Comparison of ENCODE assay signal across 18 cellular contexts in genomic region chr3:126934149-126934548, GRCh38. TPM values are rescaled to one million over a fixed set of nuclear protein-coding genes. Genes with fewer than 3 reads are reported as not detected.
DNase-seq lines count a peak whose midpoint lies in the region; ATAC-seq and TF ChIP-seq lines count a peak whose summit lies in the region.
"Had no signal": no experiment of that assay in that cellular context is flagged by ENCODE, and none has a peak within 500 bp of the region (broad histone marks: within the 10 kb centered on the region; RNA-seq: fewer than 3 reads in every experiment).

No MANE protein-coding gene starts in this region.

- peak overlapping the region; percentile 3 for H3K4me2 ChIP-seq in neural cell (ENCODE audit: low read length)

- no peak for ATAC-seq in activated T-cell treated with anti-CD3 and anti-CD28 coated beads, Interleukin-2, amount 50 U/mL, for 4 hours
- ATAC-seq: activated T-cell treated with anti-CD3 and anti-CD28 coated beads, Interleukin-2, amount 50 U/mL, for 72 hours; CD8-positive, alpha-beta T cell; heart right ventricle; left colon had no signal

- no peak overlapping the region for H3K9ac ChIP-seq in neural cell (ENCODE audit: low read length)

- no peaks in the 10 kb centered on the region for H4K20me1 ChIP-seq in neural cell (ENCODE audit: insufficient read depth)

- no peaks in the 10 kb centered on the region for H3K36me3 ChIP-seq in neural cell (ENCODE audit: insufficient read depth, low read length)
- H3K36me3 ChIP-seq: heart right ventricle, MG63, SJCRH30, suprapubic skin had no signal

- TF ChIP-seq EP300 in neural cell (conservative IDR thresholded peaks at IDR 0.05; ENCODE audit: poor library complexity, severe bottlenecking) = peak; percentile 24

- H3K9me2 ChIP-seq in neural cell (ENCODE audit: insufficient read depth, low read length) = no peaks in the 10 kb centered on the region

- H3K79me2 ChIP-seq in neural cell (replicated peaks; ENCODE audit: insufficient read depth, low read length) = no peaks in the 10 kb centered on the region

- H3F3A ChIP-seq in neural cell (ENCODE audit: insufficient read depth, low read length, poor library complexity, severe bottlenecking) = no peaks in the 10 kb centered on the region

- no peak overlapping the region for H3K4me3 Mint-ChIP-seq in activated T-cell treated with anti-CD3 and anti-CD28 coated beads, Interleukin-2, amount 50 U/mL, for 4 hours
- H3K4me3 Mint-ChIP-seq: activated T-cell treated with anti-CD3 and anti-CD28 coated beads, Interleukin-2, amount 50 U/mL, for 72 hours; CD8-positive, alpha-beta T cell had no signal

- H3K4me3 ChIP-seq in fibroblast of pulmonary artery (replicated peaks; ENCODE audit: low read depth, low read length) = no peak overlapping the region
- peak overlapping the region; percentile 13 for H3K4me3 ChIP-seq in neural cell (ENCODE audit: low read length)
- H3K4me3 ChIP-seq: heart right ventricle, MG63, SJCRH30, suprapubic skin had no signal

- no peaks in the 10 kb centered on the region for H3K27me3 Mint-ChIP-seq in activated T-cell treated with anti-CD3 and anti-CD28 coated beads, Interleukin-2, amount 50 U/mL, for 4 hours (ENCODE audit: low read depth)

- TF ChIP-seq RAD21 in neural cell (conservative IDR thresholded peaks at IDR 0.05) = no peak

- no peaks in the 10 kb centered on the region for H3K4me1 Mint-ChIP-seq in activated T-cell treated with anti-CD3 and anti-CD28 coated beads, Interleukin-2, amount 50 U/mL, for 4 hours (ENCODE audit: low read depth)

- no peak overlapping the region for H2AFZ ChIP-seq in neural cell (ENCODE audit: low read depth, low read length)

- no peaks in the 10 kb centered on the region for H3K36me3 Mint-ChIP-seq in activated T-cell treated with anti-CD3 and anti-CD28 coated beads, Interleukin-2, amount 50 U/mL, for 4 hours (ENCODE audit: insufficient read depth)

- DNase-seq in COR-L47 (lab: John Stamatoyannopoulos, UW) (peak; percentile 72), NCI-H1105 (lab: John Stamatoyannopoulos, UW) (peak; percentile 62), fibroblast of pulmonary artery (ENCODE audit: low read depth) (peak; percentile 38), DMS 273 treated with DMSO at 0.1 percent for 48 hours (lab: John Stamatoyannopoulos, UW) (no peak), NCI-H128 (lab: John Stamatoyannopoulos, UW; ENCODE audit: unreplicated experiment) (no peak), NCI-H2171 treated with DMSO at 0.1 percent for 48 hours (lab: John Stamatoyannopoulos, UW) (no peak)
- no peak for DNase-seq in activated T-cell treated with anti-CD3 and anti-CD28 coated beads, Interleukin-2, amount 50 U/mL, for 4 hours
- DNase-seq: ACHN; activated CD4-positive, alpha-beta T cell treated with anti-CD3 and anti-CD28 coated beads, Interleukin-2, amount 50 U/mL, for 4 hours; activated T-cell treated with anti-CD3 and anti-CD28 coated beads, Interleukin-2, amount 50 U/mL, for 72 hours; CD8-positive, alpha-beta T cell; heart right ventricle; left colon; MG63; SJCRH30; stimulated activated CD4-positive, alpha-beta T cell treated with anti-CD3 and anti-CD28 coated beads, Interleukin-2, amount 100 ng/mL, for 24 hours had no signal

- H3K9me3 Mint-ChIP-seq in activated T-cell treated with anti-CD3 and anti-CD28 coated beads, Interleukin-2, amount 50 U/mL, for 4 hours = no peaks in the 10 kb centered on the region
- H3K9me3 Mint-ChIP-seq: activated T-cell treated with anti-CD3 and anti-CD28 coated beads, Interleukin-2, amount 50 U/mL, for 72 hours; CD8-positive, alpha-beta T cell had no signal

- no peak for TF ChIP-seq CTCF in fibroblast of pulmonary artery (IDR thresholded peaks at IDR 0.05; ENCODE audit: low read length, missing control alignments)
- no peak for TF ChIP-seq CTCF in neural cell (IDR thresholded peaks at IDR 0.05; ENCODE audit: poor library complexity, severe bottlenecking)

- no peaks in the 10 kb centered on the region for H3K27me3 ChIP-seq in neural cell (ENCODE audit: insufficient read depth, low read depth, low read length)
- H3K27me3 ChIP-seq: MG63, SJCRH30, suprapubic skin had no signal

- peak overlapping the region; percentile 37 for H3K27ac ChIP-seq in neural cell (ENCODE audit: low read length)
- H3K27ac ChIP-seq: heart right ventricle, SJCRH30, suprapubic skin had no signal

- H3K9me3 ChIP-seq in neural cell (ENCODE audit: low read length) = no peaks in the 10 kb centered on the region
- H3K9me3 ChIP-seq: heart right ventricle, MG63, SJCRH30, suprapubic skin had no signal

TF ChIP-seq in neural cell, 6 proteins besides CTCF, POLR2A, EP300 and RAD21:
- TF ChIP-seq POLR2AphosphoS5 (IDR thresholded peaks at IDR 0.05) (no peak), MXI1 (conservative IDR thresholded peaks at IDR 0.05; ENCODE audit: poor library complexity, severe bottlenecking) (no peak), REST (IDR thresholded peaks at IDR 0.05; ENCODE audit: borderline replicate concordance) (no peak), TAF1 (IDR thresholded peaks at IDR 0.05; ENCODE audit: low read depth) (no peak), EZH2 (IDR thresholded peaks at IDR 0.05; ENCODE audit: borderline replicate concordance, insufficient read depth, low read length, poor library complexity, severe bottlenecking) (no peak), SMC3 (conservative IDR thresholded peaks at IDR 0.05; ENCODE audit: poor library complexity) (no peak)

RNA-seq across cellular contexts. Expression of gene PLXNA1, which starts 48.8 kb away (rescaled TPM):
- polyA plus RNA-seq in neural cell = 65.6 and 86.8 TPM in 2 replicates
- 156 and 159 TPM in 2 replicates for polyA minus RNA-seq in neural cell
- total RNA-seq in activated T-cell treated with anti-CD3 and anti-CD28 coated beads, Interleukin-2, amount 50 U/mL, for 4 hours = 10 to 100 TPM; 25.6 to 33.1 (median 28.9) TPM

Comparison
In these comparisons a context has a peak if more than half of its experiments do, and no peak if none do; other contexts are left out.
1. DNase-seq: peak in COR-L47 (single experiment), NCI-H1105 (single experiment) and fibroblast of pulmonary artery (single experiment); none in activated T-cell treated with anti-CD3 and anti-CD28 coated beads, Interleukin-2, amount 50 U/mL, for 4 hours (single experiment), DMS 273 treated with DMSO at 0.1 percent for 48 hours (single experiment), NCI-H128 (single experiment) and NCI-H2171 treated with DMSO at 0.1 percent for 48 hours (single experiment).